9 cellular contexts compared by ENCODE assay signal in the genomic region with DNA sequence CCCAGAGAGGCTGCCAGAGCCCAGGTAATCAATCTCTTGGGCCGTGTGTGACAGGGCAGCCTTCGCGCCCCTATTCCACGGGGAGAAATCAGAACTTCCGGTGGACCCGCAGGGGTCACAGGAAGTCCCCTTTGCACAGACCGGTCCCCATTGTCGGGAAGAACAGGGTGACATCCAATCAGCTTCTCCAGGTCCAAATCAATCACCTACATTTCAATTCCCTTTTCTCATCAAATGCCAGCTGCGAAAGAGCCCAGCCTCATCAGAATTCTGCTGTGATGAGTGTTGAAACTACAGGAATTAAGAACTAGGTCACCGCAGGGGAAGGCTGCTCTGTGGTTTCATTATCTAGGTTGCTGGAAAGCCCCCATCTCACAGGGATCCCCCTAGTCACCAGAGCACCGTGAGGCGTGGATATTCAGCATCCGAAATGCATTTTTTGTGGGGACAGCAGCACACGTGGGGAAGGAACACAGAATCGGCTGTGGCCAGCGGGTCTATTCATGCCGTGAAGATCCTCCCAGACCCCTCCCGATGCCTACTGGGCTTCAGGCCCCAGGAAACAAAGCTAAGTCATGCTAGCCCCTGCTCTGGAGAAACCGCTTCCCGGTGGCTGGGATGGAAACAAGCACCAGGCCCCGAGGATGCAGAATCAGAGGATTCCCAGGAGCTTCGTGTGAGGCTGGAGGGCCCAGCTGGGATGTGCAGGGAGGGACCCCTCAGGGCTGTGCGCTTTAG.
A peak's percentile ranks its signal among the peaks of the same experiment; 100 is the strongest.
DNase-seq lines count a peak whose midpoint lies in the region; ATAC-seq and TF ChIP-seq lines count a peak whose summit lies in the region.
"Had no signal": no experiment of that assay in that cellular context is flagged by ENCODE, and none has a peak within 500 bp of the region (broad histone marks: within the 10 kb centered on the region; RNA-seq: fewer than 3 reads in every experiment).

No MANE protein-coding gene starts in this region.

- no peak overlapping the region for H3K4me3 Mint-ChIP-seq in Caco-2 (ENCODE audit: unreplicated experiment)

- no peaks in the 10 kb centered on the region for H3K27me3 Mint-ChIP-seq in Caco-2 (ENCODE audit: insufficient read depth, unreplicated experiment)

- no peaks in the 10 kb centered on the region for H3K9me3 ChIP-seq in Caco-2

- BruUV-seq in Caco-2 (replicated peaks; lab: Mats Ljungman, UMichigan): no TSS peak

- peaks cover 10% of the 10 kb centered on the region for H3K4me1 ChIP-seq in Caco-2

- no peaks in the 10 kb centered on the region for H3K27me3 ChIP-seq in Caco-2 (replicated peaks; ENCODE audit: control insufficient read depth, insufficient read depth, low read length)

- no peaks in the 10 kb centered on the region for H3K36me3 ChIP-seq in Caco-2 (ENCODE audit: control insufficient read depth, insufficient read depth, low read length)

- H3K4me3 ChIP-seq in Caco-2 (ENCODE audit: low read depth, low read length): no peak overlapping the region

- H3K9me3 Mint-ChIP-seq in Caco-2 (ENCODE audit: unreplicated experiment): no peaks in the 10 kb centered on the region

- ATAC-seq in GM19025 (IDR thresholded peaks at IDR 0.05; ENCODE audit: low read depth, unreplicated experiment) (peak; percentile 92), HG03060 (IDR thresholded peaks at IDR 0.05; ENCODE audit: low read depth, unreplicated experiment) (peak; percentile 51), left cardiac atrium (peak; percentile 36 to 48)
- ATAC-seq: Panc1 had no signal

- TF ChIP-seq CTCF in Caco-2 (IDR thresholded peaks at IDR 0.05; ENCODE audit: insufficient read depth in 1 of 2, low read depth in 1 of 2, low read length in 1 of 2, severe bottlenecking in 1 of 2, unreplicated experiment in 1 of 2): no peak

- CTCF ChIA-PET in Caco-2 (lab: Charles Lee): no interaction called here

- POLR2A ChIA-PET in Caco-2 (lab: Charles Lee): no interaction called here

- peaks cover 10% of the 10 kb centered on the region for H3K4me1 Mint-ChIP-seq in Caco-2 (ENCODE audit: low read depth, unreplicated experiment)

- no peaks in the 10 kb centered on the region for H3K36me3 Mint-ChIP-seq in Caco-2 (ENCODE audit: insufficient read depth, unreplicated experiment)

- peak; percentile 26 to 33 for DNase-seq in activated CD8-positive, alpha-beta memory T cell treated with anti-CD3 and anti-CD28 coated beads for 1 hour (ENCODE audit: extremely low read depth in 1 of 2, low read depth in 1 of 2)
- DNase-seq in left cardiac atrium (no peak), NCI-H2196 (lab: John Stamatoyannopoulos, UW; ENCODE audit: unreplicated experiment) (no peak), NCI-H345 (lab: John Stamatoyannopoulos, UW) (no peak), Caco-2 (no peak)
- DNase-seq in stimulated activated CD8-positive, alpha-beta memory T cell treated with anti-CD3 and anti-CD28 coated beads, Interleukin-15, amount 100 ng/mL, for 24 hours (ENCODE audit: low read depth): peak; percentile 28

- intact Hi-C loops in left cardiac atrium (cut with DNase I): no loop called here
- intact Hi-C loops in Caco-2 (cut with micrococcal nuclease; ENCODE audit: unreplicated experiment): no loop called here

- no peak overlapping the region for H3K27ac Mint-ChIP-seq in Caco-2 (ENCODE audit: unreplicated experiment)

Comparison
In these comparisons a context has a peak if more than half of its experiments do, and no peak if none do; other contexts are left out.
1. ATAC-seq: peak in every context shown above with its lines; median percentile 92 in GM19025; 51 in HG03060; 42 in left cardiac atrium.
2. DNase-seq: peak in activated CD8-positive, alpha-beta memory T cell treated with anti-CD3 and anti-CD28 coated beads for 1 hour (2 of 2) and stimulated activated CD8-positive, alpha-beta memory T cell treated with anti-CD3 and anti-CD28 coated beads, Interleukin-15, amount 100 ng/mL, for 24 hours (single experiment); none in left cardiac atrium (single experiment), NCI-H2196 (single experiment), NCI-H345 (single experiment) and Caco-2 (0 of 2).